In the genomic region with DNA sequence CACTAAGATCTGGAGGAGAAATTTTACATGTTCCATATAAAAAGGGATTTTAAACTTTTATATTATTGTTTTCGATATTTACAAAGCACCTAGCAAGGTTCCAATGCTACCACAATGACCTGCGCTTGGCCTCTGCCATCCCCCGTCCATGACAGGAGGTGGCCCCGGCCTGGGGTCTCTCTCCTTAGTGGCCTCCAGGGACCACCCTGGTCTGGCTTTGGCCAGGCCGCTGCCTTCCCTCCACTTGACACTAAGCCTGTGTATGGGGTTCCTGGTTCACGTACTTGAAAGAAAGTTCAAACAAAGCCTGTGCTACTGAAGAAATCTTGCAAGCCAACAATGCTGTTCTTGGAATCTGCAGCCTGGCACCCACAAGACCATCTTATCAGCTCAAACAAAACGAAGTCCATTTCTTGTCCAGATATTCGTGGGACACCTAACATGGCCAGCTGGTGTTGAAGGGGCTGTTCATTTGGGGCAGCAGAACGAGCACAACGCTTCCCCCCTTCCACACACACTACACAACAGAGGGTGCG, we compare ENCODE assay signal across 2 cellular contexts.
TF ChIP-seq lines count a peak whose summit lies in the region.

No MANE protein-coding gene starts in this region.

TF ChIP-seq in GM12891, 5 proteins besides CTCF, POLR2A, EP300 and RAD21 (continued from another document):
- no peak for TF ChIP-seq PAX5 (IDR thresholded peaks at IDR 0.05; ENCODE audit: insufficient read depth, low read length, severe bottlenecking)

TF ChIP-seq in GM12878, 131 proteins besides CTCF, POLR2A, EP300 and RAD21:
- TF ChIP-seq, protein P1, sequence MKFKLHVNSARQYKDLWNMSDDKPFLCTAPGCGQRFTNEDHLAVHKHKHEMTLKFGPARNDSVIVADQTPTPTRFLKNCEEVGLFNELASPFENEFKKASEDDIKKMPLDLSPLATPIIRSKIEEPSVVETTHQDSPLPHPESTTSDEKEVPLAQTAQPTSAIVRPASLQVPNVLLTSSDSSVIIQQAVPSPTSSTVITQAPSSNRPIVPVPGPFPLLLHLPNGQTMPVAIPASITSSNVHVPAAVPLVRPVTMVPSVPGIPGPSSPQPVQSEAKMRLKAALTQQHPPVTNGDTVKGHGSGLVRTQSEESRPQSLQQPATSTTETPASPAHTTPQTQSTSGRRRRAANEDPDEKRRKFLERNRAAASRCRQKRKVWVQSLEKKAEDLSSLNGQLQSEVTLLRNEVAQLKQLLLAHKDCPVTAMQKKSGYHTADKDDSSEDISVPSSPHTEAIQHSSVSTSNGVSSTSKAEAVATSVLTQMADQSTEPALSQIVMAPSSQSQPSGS (IDR thresholded peaks at IDR 0.05; ENCODE audit: low read length): no peak
- TF ChIP-seq CHD1 (IDR thresholded peaks at IDR 0.05; ENCODE audit: low read depth, low read length): 0 out of 2 replicates have a peak, but pooled peaks have one; percentile 2
